Comparison of ENCODE assay signal across 21 cellular contexts in genomic region chr11:73229321-73230275, GRCh38. TPM values are rescaled to one million over a fixed set of nuclear protein-coding genes. Genes with fewer than 3 reads are reported as not detected.
DNase-seq lines count a peak whose midpoint lies in the region; ATAC-seq and TF ChIP-seq lines count a peak whose summit lies in the region.
"Had no signal": no experiment of that assay in that cellular context is flagged by ENCODE, and none has a peak within 500 bp of the region (broad histone marks: within the 10 kb centered on the region; RNA-seq: fewer than 3 reads in every experiment).

No MANE protein-coding gene starts in this region.

- no peak overlapping the region for H3K9ac ChIP-seq in smooth muscle cell (ENCODE audit: low read depth)

- H3K27me3 ChIP-seq in WERI-Rb-1 (ENCODE audit: insufficient read depth, low read depth, severe bottlenecking) (no peaks in the 10 kb centered on the region), smooth muscle cell (ENCODE audit: low read depth) (no peaks in the 10 kb centered on the region)
- H3K27me3 ChIP-seq: pancreas, vagina had no signal

- no peaks in the 10 kb centered on the region for H3K36me3 ChIP-seq in WERI-Rb-1
- H3K36me3 ChIP-seq in smooth muscle cell (ENCODE audit: low read depth): no peaks in the 10 kb centered on the region
- H3K36me3 ChIP-seq: pancreas, vagina had no signal

- peak overlapping the region; percentile 62 for H2AFZ ChIP-seq in smooth muscle cell (ENCODE audit: low read depth)
- H2AFZ ChIP-seq: GM23338 had no signal

- 53% methylated on average over 19 of the region's 19 CpGs for WGBS in smooth muscle cell (ENCODE audit: low lambda C conversion rate)

- H3K4me3 ChIP-seq in WERI-Rb-1 (ENCODE audit: low read depth, low read length) (no peak overlapping the region), smooth muscle cell (no peak overlapping the region)
- H3K4me3 ChIP-seq: GM23338, pancreas, vagina had no signal

- peak overlapping the region; percentile 48 for H3K27ac ChIP-seq in WERI-Rb-1
- H3K27ac ChIP-seq in smooth muscle cell (ENCODE audit: low read depth): no peak overlapping the region
- H3K27ac ChIP-seq: pancreas, vagina had no signal

- H3K4me1 ChIP-seq in smooth muscle cell (ENCODE audit: low read depth): no peaks in the 10 kb centered on the region
- H3K4me1 ChIP-seq: pancreas had no signal

- H3F3A ChIP-seq in smooth muscle cell (ENCODE audit: low read depth): no peaks in the 10 kb centered on the region

- TF ChIP-seq CTCF in WERI-Rb-1 (IDR thresholded peaks at IDR 0.05; ENCODE audit: low read depth, low read length) (no peak), smooth muscle cell (IDR thresholded peaks at IDR 0.05; ENCODE audit: borderline replicate concordance, insufficient read depth, poor library complexity, severe bottlenecking) (no peak)

- ATAC-seq in HG02763 (IDR thresholded peaks at IDR 0.05; ENCODE audit: unreplicated experiment): no peak
- ATAC-seq: pancreas had no signal

- H3K9me3 ChIP-seq in WERI-Rb-1 (ENCODE audit: severe bottlenecking): no peaks in the 10 kb centered on the region
- H3K9me3 ChIP-seq in smooth muscle cell (replicated peaks; ENCODE audit: low read depth): no peaks in the 10 kb centered on the region
- H3K9me3 ChIP-seq: pancreas, vagina had no signal

- H4K20me1 ChIP-seq in smooth muscle cell (ENCODE audit: low read depth): no peaks in the 10 kb centered on the region

- DNase-seq in activated effector memory CD4-positive, alpha-beta T cell treated with anti-CD3 and anti-CD28 coated beads, Interleukin-2, amount 50 U/mL, for 16 hours: peak; percentile 57
- DNase-seq in activated effector memory CD4-positive, alpha-beta T cell treated with Interleukin-2 at 50 U/mL for 16 hours: no peak
- DNase-seq in WERI-Rb-1: peak; percentile 69
- DNase-seq in lung microvascular endothelial cell (ENCODE audit: low read depth in 2 of 2): peak; percentile 44 to 78
- no peak for DNase-seq in smooth muscle cell (lab: John Stamatoyannopoulos, UW; ENCODE audit: unreplicated experiment)
- DNase-seq in NCI-H1092 (lab: John Stamatoyannopoulos, UW): no peak
- no peak for DNase-seq in NCI-H128 (lab: John Stamatoyannopoulos, UW; ENCODE audit: unreplicated experiment)
- DNase-seq: ACHN; activated CD4-positive, alpha-beta T cell treated with anti-CD3 and anti-CD28 coated beads, Interleukin-2, amount 10 ng/mL, durations not matched to agents 7 days and 5 days; activated T-cell treated with anti-CD3 and anti-CD28 coated beads, Interleukin-2, amount 50 U/mL, for 1 hour; amniotic stem cell; cerebellar nuclear complex; NCI-H2029 treated with DMSO at 0.1 percent for 48 hours; SIG-M5; stimulated activated naive CD4-positive, alpha-beta T cell treated with Interleukin-2 at 50 U/mL for 16 hours had no signal

- H3K4me2 ChIP-seq in smooth muscle cell: no peak overlapping the region

- H3K79me2 ChIP-seq in smooth muscle cell (ENCODE audit: low read depth): no peaks in the 10 kb centered on the region

RNA-seq across cellular contexts. Expression of gene P2RY2, which starts 11.5 kb away (rescaled TPM):
- total RNA-seq in lung microvascular endothelial cell (0.20 and 0.65 TPM in 2 replicates), smooth muscle cell (0.99 and 5.8 TPM in 2 replicates)
- 1.9 TPM in 1 of 2 replicates, not detected in the other for polyA plus RNA-seq in smooth muscle cell
- total RNA-seq: activated CD4-positive, alpha-beta T cell treated with anti-CD3 and anti-CD28 coated beads, Interleukin-2, amount 10 ng/mL, durations not matched to agents 7 days and 5 days; G401 had no signal

RNA-seq across cellular contexts. Expression of gene P2RY6, which starts 42.5 kb away (rescaled TPM):
- total RNA-seq in lung microvascular endothelial cell (0.20 and 0.22 TPM in 2 replicates), smooth muscle cell (5.0 and 13.8 TPM in 2 replicates)
- 3.7 and 13.6 TPM in 2 replicates for polyA plus RNA-seq in smooth muscle cell
- total RNA-seq: activated CD4-positive, alpha-beta T cell treated with anti-CD3 and anti-CD28 coated beads, Interleukin-2, amount 10 ng/mL, durations not matched to agents 7 days and 5 days; G401; GM23338; MCF 10A had no signal
- polyA plus RNA-seq: GM23338 had no signal

Comparison
In these comparisons a context has a peak if more than half of its experiments do, and no peak if none do; other contexts are left out.
1. DNase-seq: peak in activated effector memory CD4-positive, alpha-beta T cell treated with anti-CD3 and anti-CD28 coated beads, Interleukin-2, amount 50 U/mL, for 16 hours (single experiment), WERI-Rb-1 (single experiment) and lung microvascular endothelial cell (2 of 2); none in activated effector memory CD4-positive, alpha-beta T cell treated with Interleukin-2 at 50 U/mL for 16 hours (single experiment), smooth muscle cell (single experiment), NCI-H1092 (single experiment) and NCI-H128 (single experiment).